ENCODE assay signal across 1 cellular context in genomic region chr19:38337360-38337653, GRCh38.
TF ChIP-seq lines count a peak whose summit lies in the region.

No MANE protein-coding gene starts in this region.

TF ChIP-seq in H1, 55 proteins besides CTCF, POLR2A, EP300 and RAD21:
- TF ChIP-seq TEAD4 (IDR thresholded peaks at IDR 0.05; ENCODE audit: low read depth, low read length) (peak; percentile 50; the same call in 1 of the 2 replicates), BACH1 (IDR thresholded peaks at IDR 0.05; ENCODE audit: low read length) (no peak), TAF7 (optimal IDR thresholded peaks at IDR 0.05; ENCODE audit: borderline replicate concordance, low read depth, low read length) (no peak)
- TF ChIP-seq, protein P1, sequence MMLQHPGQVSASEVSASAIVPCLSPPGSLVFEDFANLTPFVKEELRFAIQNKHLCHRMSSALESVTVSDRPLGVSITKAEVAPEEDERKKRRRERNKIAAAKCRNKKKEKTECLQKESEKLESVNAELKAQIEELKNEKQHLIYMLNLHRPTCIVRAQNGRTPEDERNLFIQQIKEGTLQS (IDR thresholded peaks at IDR 0.05; ENCODE audit: insufficient read depth, low read depth, low read length): no peak
